In genomic region chr17:41942626-41943025, GRCh38 we compare ENCODE assay signal across 1 cellular context.
TF ChIP-seq lines count a peak whose summit lies in the region.

No MANE protein-coding gene starts in this region.

TF ChIP-seq in HepG2, 621 proteins besides CTCF, POLR2A, EP300 and RAD21:
- TF ChIP-seq ZNF510 (CRISPR knock-in tag; IDR thresholded peaks at IDR 0.05; ENCODE audit: low read depth) (no peak), ZNF543 (CRISPR knock-in tag; IDR thresholded peaks at IDR 0.05) (no peak), KDM3A (CRISPR knock-in tag; IDR thresholded peaks at IDR 0.05; ENCODE audit: low read depth) (0 out of 2 replicates have a peak, but pooled peaks have one; percentile 8), IKZF5 (CRISPR knock-in tag; IDR thresholded peaks at IDR 0.05) (no peak), ADNP (CRISPR knock-in tag; IDR thresholded peaks at IDR 0.05) (no peak), HES4 (CRISPR knock-in tag; IDR thresholded peaks at IDR 0.05; ENCODE audit: borderline replicate concordance) (0 out of 2 replicates have a peak, but pooled peaks have one; percentile 44), SNAI1 (CRISPR knock-in tag; IDR thresholded peaks at IDR 0.05; ENCODE audit: borderline replicate concordance) (no peak), NR1H2 (CRISPR knock-in tag; IDR thresholded peaks at IDR 0.05; ENCODE audit: borderline replicate concordance, low read depth) (no peak), ZNF746 (CRISPR knock-in tag; IDR thresholded peaks at IDR 0.05) (no peak), ZNF33B (CRISPR knock-in tag; IDR thresholded peaks at IDR 0.05) (no peak), MTF2 (CRISPR knock-in tag; IDR thresholded peaks at IDR 0.05; ENCODE audit: borderline replicate concordance) (no peak), ZNF761 (CRISPR knock-in tag; conservative IDR thresholded peaks at IDR 0.05) (no peak), DZIP1 (CRISPR knock-in tag; IDR thresholded peaks at IDR 0.05) (no peak), MYPOP (CRISPR knock-in tag; IDR thresholded peaks at IDR 0.05) (no peak), ZNF570 (CRISPR knock-in tag; IDR thresholded peaks at IDR 0.05; ENCODE audit: borderline replicate concordance) (no peak), ELF1 (CRISPR knock-in tag; IDR thresholded peaks at IDR 0.05) (no peak), HMG20B (CRISPR knock-in tag; conservative IDR thresholded peaks at IDR 0.05) (no peak), ZNF253 (CRISPR knock-in tag; IDR thresholded peaks at IDR 0.05; ENCODE audit: borderline replicate concordance) (no peak), EZH2 (conservative IDR thresholded peaks at IDR 0.05; ENCODE audit: low read depth, low read length) (no peak), ATF2 (CRISPR knock-in tag; IDR thresholded peaks at IDR 0.05) (no peak), IRF2 (CRISPR knock-in tag; IDR thresholded peaks at IDR 0.05) (0 out of 2 replicates have a peak, but pooled peaks have one; percentile 10), AKNA (CRISPR knock-in tag; IDR thresholded peaks at IDR 0.05; ENCODE audit: borderline replicate concordance) (no peak), CREB1 (IDR thresholded peaks at IDR 0.05) (no peak), CREB1 (CRISPR knock-in tag; IDR thresholded peaks at IDR 0.05) (no peak)
TF ChIP-seq in HepG2: peak in this region for 3.
